In the genomic region with DNA sequence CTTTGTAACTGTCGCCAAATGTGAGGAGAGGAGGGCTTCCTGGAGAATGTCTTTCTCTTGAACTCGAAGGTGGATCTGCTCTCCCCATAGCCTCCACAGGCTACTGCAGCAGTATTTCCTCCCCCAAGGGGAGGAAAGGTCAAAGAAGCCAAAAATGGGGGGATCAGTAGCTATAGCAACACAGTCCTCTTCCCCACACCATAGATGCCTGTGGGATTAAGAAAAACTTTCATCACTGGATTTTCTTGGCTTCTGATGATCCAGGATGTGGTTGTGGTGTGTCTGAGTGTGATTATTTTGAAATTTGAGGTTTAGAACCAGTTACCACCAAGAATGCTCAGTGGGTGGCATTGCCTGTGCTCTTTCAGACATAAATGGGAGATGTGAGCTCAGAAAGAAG, we compare ENCODE assay signal across 10 cellular contexts.
DNase-seq lines count a peak whose midpoint lies in the region; ATAC-seq and TF ChIP-seq lines count a peak whose summit lies in the region.
"Had no signal": no experiment of that assay in that cellular context is flagged by ENCODE, and none has a peak within 500 bp of the region (broad histone marks: within the 10 kb centered on the region; RNA-seq: fewer than 3 reads in every experiment).

No MANE protein-coding gene starts in this region.

- no peaks in the 10 kb centered on the region for H3K9me3 Mint-ChIP-seq in activated CD4-positive, alpha-beta T cell treated with anti-CD3 and anti-CD28 coated beads, Interleukin-2, amount 10 ng/mL, durations not matched to agents 7 days and 5 days
- H3K9me3 Mint-ChIP-seq in activated T-helper 2 cell treated with anti-CD3 and anti-CD28 coated beads, Interferon-gamma antibody, Interleukin-2, Interleukin-4, amounts not matched to agents 10 μg/mL and 5 μg/mL and 100 μg/mL, durations not matched to agents 14 hours and 24 hours and 36 hours: peaks cover 7% of the 10 kb centered on the region
- H3K9me3 Mint-ChIP-seq in stimulated activated naive B cell treated with anti-CD40 and anti-IgM and Interleukin-4, amounts not matched to agents 10 μg/mL and 1 μg/mL and 100 μg/mL, for 72 hours: peaks cover 0 to 5% of the 10 kb centered on the region in 2 donors
- peaks cover 11% of the 10 kb centered on the region; the same call in 1 of the 2 replicates for H3K9me3 Mint-ChIP-seq in WTC11

- peaks cover 52% of the 10 kb centered on the region for H3K27me3 Mint-ChIP-seq in activated CD4-positive, alpha-beta T cell treated with anti-CD3 and anti-CD28 coated beads, Interleukin-2, amount 10 ng/mL, durations not matched to agents 7 days and 5 days
- H3K27me3 Mint-ChIP-seq in activated T-helper 2 cell treated with anti-CD3 and anti-CD28 coated beads, Interferon-gamma antibody, Interleukin-2, Interleukin-4, amounts not matched to agents 10 μg/mL and 5 μg/mL and 100 μg/mL, durations not matched to agents 14 hours and 24 hours and 36 hours (ENCODE audit: low read depth): peaks cover 20% of the 10 kb centered on the region
- no peaks in the 10 kb centered on the region for H3K27me3 Mint-ChIP-seq in stimulated activated naive B cell treated with anti-CD40 and anti-IgM and Interleukin-4, amounts not matched to agents 10 μg/mL and 1 μg/mL and 100 μg/mL, for 72 hours
- no peaks in the 10 kb centered on the region for H3K27me3 Mint-ChIP-seq in WTC11 (ENCODE audit: low read depth)

- DNase-seq in activated CD4-positive, alpha-beta T cell treated with anti-CD3 and anti-CD28 coated beads, Interleukin-2, amount 10 ng/mL, durations not matched to agents 7 days and 5 days: peak; percentile 51
- DNase-seq in activated CD4-positive, alpha-beta T cell treated with anti-CD3 and anti-CD28 coated beads, Interleukin-2, amount 50 U/mL, for 4 hours: no peak
- peak; percentile 22 for DNase-seq in activated T-helper 2 cell treated with anti-CD3 and anti-CD28 coated beads, Interferon-gamma antibody, Interleukin-2, Interleukin-4, amounts not matched to agents 10 μg/mL and 5 μg/mL and 100 μg/mL, durations not matched to agents 14 hours and 24 hours and 36 hours (ENCODE audit: low spot score)
- DNase-seq in stimulated activated naive B cell treated with anti-CD40 and anti-IgM and Interleukin-4, amounts not matched to agents 10 μg/mL and 1 μg/mL and 100 μg/mL, for 72 hours: no peak
- DNase-seq in WTC11 (ENCODE audit: low spot score) (no peak), NCI-H345 treated with DMSO at 0.1 percent for 48 hours (lab: John Stamatoyannopoulos, UW; ENCODE audit: unreplicated experiment) (no peak), hippocampal formation (lab: John Stamatoyannopoulos, UW) (no peak)
- DNase-seq: NCI-H2107 had no signal

- H3K4me1 Mint-ChIP-seq in activated CD4-positive, alpha-beta T cell treated with anti-CD3 and anti-CD28 coated beads, Interleukin-2, amount 10 ng/mL, durations not matched to agents 7 days and 5 days: peaks cover 29% of the 10 kb centered on the region
- H3K4me1 Mint-ChIP-seq in activated T-helper 2 cell treated with anti-CD3 and anti-CD28 coated beads, Interferon-gamma antibody, Interleukin-2, Interleukin-4, amounts not matched to agents 10 μg/mL and 5 μg/mL and 100 μg/mL, durations not matched to agents 14 hours and 24 hours and 36 hours (ENCODE audit: low read depth): peaks cover 61% of the 10 kb centered on the region
- H3K4me1 Mint-ChIP-seq in stimulated activated naive B cell treated with anti-CD40 and anti-IgM and Interleukin-4, amounts not matched to agents 10 μg/mL and 1 μg/mL and 100 μg/mL, for 72 hours: peaks cover 25 to 63% of the 10 kb centered on the region in 2 donors
- H3K4me1 Mint-ChIP-seq in WTC11: peaks cover 52% of the 10 kb centered on the region

- peak; percentile 53 for ATAC-seq in HG03432 (IDR thresholded peaks at IDR 0.05; ENCODE audit: unreplicated experiment)
- peak; percentile 36 to 49 for ATAC-seq in stimulated activated naive B cell treated with anti-CD40 and anti-IgM and Interleukin-4, amounts not matched to agents 10 μg/mL and 1 μg/mL and 100 μg/mL, for 72 hours (replicated peaks)
- ATAC-seq in WTC11: no peak

- CTCF ChIA-PET in activated CD4-positive, alpha-beta T cell treated with anti-CD3 and anti-CD28 coated beads, Interleukin-2, amount 10 ng/mL, durations not matched to agents 7 days and 5 days (lab: Charles Lee): interaction anchor here (1.3 kb wide), 1 partner anchor 13 kb away, joined by 3 read pairs; no protein-coding TSS in a partner anchor
- CTCF ChIA-PET in WTC11 (lab: Charles Lee): interaction anchor here (1.4 kb wide), 1 partner anchor 22 kb away, joined by 4 read pairs; no protein-coding TSS in a partner anchor

- no peak for TF ChIP-seq CTCF in WTC11 (IDR thresholded peaks at IDR 0.05)

- peak overlapping the region; percentile 12 for H3K4me3 Mint-ChIP-seq in activated CD4-positive, alpha-beta T cell treated with anti-CD3 and anti-CD28 coated beads, Interleukin-2, amount 10 ng/mL, durations not matched to agents 7 days and 5 days
- no peak overlapping the region for H3K4me3 Mint-ChIP-seq in activated T-helper 2 cell treated with anti-CD3 and anti-CD28 coated beads, Interferon-gamma antibody, Interleukin-2, Interleukin-4, amounts not matched to agents 10 μg/mL and 5 μg/mL and 100 μg/mL, durations not matched to agents 14 hours and 24 hours and 36 hours (ENCODE audit: low read depth)
- H3K4me3 Mint-ChIP-seq in stimulated activated naive B cell treated with anti-CD40 and anti-IgM and Interleukin-4, amounts not matched to agents 10 μg/mL and 1 μg/mL and 100 μg/mL, for 72 hours: no peak overlapping the region
- H3K4me3 Mint-ChIP-seq in WTC11: no peak overlapping the region
- H3K4me3 Mint-ChIP-seq: B cell had no signal

- H3K36me3 Mint-ChIP-seq in activated CD4-positive, alpha-beta T cell treated with anti-CD3 and anti-CD28 coated beads, Interleukin-2, amount 10 ng/mL, durations not matched to agents 7 days and 5 days (ENCODE audit: low read depth): no peaks in the 10 kb centered on the region
- H3K36me3 Mint-ChIP-seq in activated T-helper 2 cell treated with anti-CD3 and anti-CD28 coated beads, Interferon-gamma antibody, Interleukin-2, Interleukin-4, amounts not matched to agents 10 μg/mL and 5 μg/mL and 100 μg/mL, durations not matched to agents 14 hours and 24 hours and 36 hours (ENCODE audit: low read depth): peaks cover 5% of the 10 kb centered on the region
- peaks cover 3 to 4% of the 10 kb centered on the region in 2 donors for H3K36me3 Mint-ChIP-seq in stimulated activated naive B cell treated with anti-CD40 and anti-IgM and Interleukin-4, amounts not matched to agents 10 μg/mL and 1 μg/mL and 100 μg/mL, for 72 hours
- H3K36me3 Mint-ChIP-seq in WTC11: no peaks in the 10 kb centered on the region

- H3K27ac Mint-ChIP-seq in activated CD4-positive, alpha-beta T cell treated with anti-CD3 and anti-CD28 coated beads, Interleukin-2, amount 10 ng/mL, durations not matched to agents 7 days and 5 days: no peak overlapping the region
- H3K27ac Mint-ChIP-seq in activated T-helper 2 cell treated with anti-CD3 and anti-CD28 coated beads, Interferon-gamma antibody, Interleukin-2, Interleukin-4, amounts not matched to agents 10 μg/mL and 5 μg/mL and 100 μg/mL, durations not matched to agents 14 hours and 24 hours and 36 hours: peak overlapping the region; percentile 64
- peak overlapping the region; percentile 69 for H3K27ac Mint-ChIP-seq in stimulated activated naive B cell treated with anti-CD40 and anti-IgM and Interleukin-4, amounts not matched to agents 10 μg/mL and 1 μg/mL and 100 μg/mL, for 72 hours
- H3K27ac Mint-ChIP-seq in WTC11: no peak overlapping the region
- H3K27ac Mint-ChIP-seq: B cell had no signal

- POLR2A ChIA-PET in activated CD4-positive, alpha-beta T cell treated with anti-CD3 and anti-CD28 coated beads, Interleukin-2, amount 10 ng/mL, durations not matched to agents 7 days and 5 days (lab: Charles Lee): no interaction called here
- POLR2A ChIA-PET in WTC11 (lab: Charles Lee): no interaction called here

- intact Hi-C loops in activated T-helper 2 cell treated with anti-CD3 and anti-CD28 coated beads, Interferon-gamma antibody, Interleukin-2, Interleukin-4, amounts not matched to agents 10 μg/mL and 5 μg/mL and 100 μg/mL, durations not matched to agents 14 hours and 24 hours and 36 hours (cut with micrococcal nuclease): loop anchor here (5.0 to 10.0 kb wide), 5 partner anchors 75 to 960 kb away; partner anchors contain the start of gene AKIRIN2

TF ChIP-seq in WTC11, 78 proteins besides CTCF, POLR2A, EP300 and RAD21 (continues in another document):
- TF ChIP-seq ZNF219 (CRISPR knock-in tag; IDR thresholded peaks at IDR 0.05; ENCODE audit: borderline replicate concordance): no peak
- TF ChIP-seq ESRRA (CRISPR knock-in tag; IDR thresholded peaks at IDR 0.05; ENCODE audit: borderline replicate concordance): no peak
- no peak for TF ChIP-seq IRF2 (CRISPR knock-in tag; IDR thresholded peaks at IDR 0.05; ENCODE audit: borderline replicate concordance, low read depth)
- TF ChIP-seq ZNF232 (CRISPR knock-in tag; IDR thresholded peaks at IDR 0.05): no peak
- TF ChIP-seq RORB (CRISPR knock-in tag; IDR thresholded peaks at IDR 0.05): no peak
- TF ChIP-seq AR (CRISPR knock-in tag; IDR thresholded peaks at IDR 0.05): no peak

Comparison
In these comparisons a context has a peak if more than half of its experiments do, and no peak if none do; other contexts are left out.
1. DNase-seq: peak in activated CD4-positive, alpha-beta T cell treated with anti-CD3 and anti-CD28 coated beads, Interleukin-2, amount 10 ng/mL, durations not matched to agents 7 days and 5 days (single experiment) and activated T-helper 2 cell treated with anti-CD3 and anti-CD28 coated beads, Interferon-gamma antibody, Interleukin-2, Interleukin-4, amounts not matched to agents 10 μg/mL and 5 μg/mL and 100 μg/mL, durations not matched to agents 14 hours and 24 hours and 36 hours (single experiment); none in activated CD4-positive, alpha-beta T cell treated with anti-CD3 and anti-CD28 coated beads, Interleukin-2, amount 50 U/mL, for 4 hours (0 of 2), stimulated activated naive B cell treated with anti-CD40 and anti-IgM and Interleukin-4, amounts not matched to agents 10 μg/mL and 1 μg/mL and 100 μg/mL, for 72 hours (single experiment), WTC11 (single experiment), NCI-H345 treated with DMSO at 0.1 percent for 48 hours (single experiment) and hippocampal formation (0 of 2).
2. H3K27ac Mint-ChIP-seq: peak in activated T-helper 2 cell treated with anti-CD3 and anti-CD28 coated beads, Interferon-gamma antibody, Interleukin-2, Interleukin-4, amounts not matched to agents 10 μg/mL and 5 μg/mL and 100 μg/mL, durations not matched to agents 14 hours and 24 hours and 36 hours (single experiment) and stimulated activated naive B cell treated with anti-CD40 and anti-IgM and Interleukin-4, amounts not matched to agents 10 μg/mL and 1 μg/mL and 100 μg/mL, for 72 hours (single experiment); none in activated CD4-positive, alpha-beta T cell treated with anti-CD3 and anti-CD28 coated beads, Interleukin-2, amount 10 ng/mL, durations not matched to agents 7 days and 5 days (single experiment) and WTC11 (single experiment).